9 cellular contexts compared by ENCODE assay signal in genomic region chr10:100878291-100878910, GRCh38. TPM values are rescaled to one million over a fixed set of nuclear protein-coding genes. Genes with fewer than 3 reads are reported as not detected.
DNase-seq lines count a peak whose midpoint lies in the region; ATAC-seq and TF ChIP-seq lines count a peak whose summit lies in the region.
"Had no signal": no experiment of that assay in that cellular context is flagged by ENCODE, and none has a peak within 500 bp of the region (broad histone marks: within the 10 kb centered on the region; RNA-seq: fewer than 3 reads in every experiment).

No MANE protein-coding gene starts in this region.

- 0 out of 2 replicates have a peak overlapping the region, but pooled peaks have one; percentile 19 for H3K4me2 ChIP-seq in BLaER1

- no peak overlapping the region for H3K4me3 Mint-ChIP-seq in activated T-cell treated with anti-CD3 and anti-CD28 coated beads, Interleukin-2, amount 50 U/mL, for 4 hours
- no peak overlapping the region for H3K4me3 Mint-ChIP-seq in glutamatergic neuron (ENCODE audit: unreplicated experiment)
- H3K4me3 Mint-ChIP-seq: T-cell had no signal

- H3K27me3 Mint-ChIP-seq in activated T-cell treated with anti-CD3 and anti-CD28 coated beads, Interleukin-2, amount 50 U/mL, for 4 hours (ENCODE audit: low read depth): peaks cover 31% of the 10 kb centered on the region
- peaks cover 13% of the 10 kb centered on the region for H3K27me3 Mint-ChIP-seq in glutamatergic neuron (ENCODE audit: unreplicated experiment)

- TF ChIP-seq CTCF in GM13976 (IDR thresholded peaks at IDR 0.05; ENCODE audit: borderline replicate concordance, control extremely low read depth, extremely low read depth, insufficient read depth, missing control alignments): peak; percentile 56
- peak; percentile 61 for TF ChIP-seq CTCF in glutamatergic neuron (IDR thresholded peaks at IDR 0.05; ENCODE audit: partially characterized antibody, unreplicated experiment)

- no peaks in the 10 kb centered on the region for H3K36me3 ChIP-seq in BLaER1

- in situ Hi-C loops in GM13976 (cut with MboI; ENCODE audit: low sequenced_read_pairs, unreplicated experiment): no loop called here

- H3K36me3 Mint-ChIP-seq in activated T-cell treated with anti-CD3 and anti-CD28 coated beads, Interleukin-2, amount 50 U/mL, for 4 hours (ENCODE audit: insufficient read depth): no peaks in the 10 kb centered on the region
- no peaks in the 10 kb centered on the region for H3K36me3 Mint-ChIP-seq in glutamatergic neuron (ENCODE audit: unreplicated experiment)
- H3K36me3 Mint-ChIP-seq: T-cell had no signal

- ATAC-seq in activated T-cell treated with anti-CD3 and anti-CD28 coated beads, Interleukin-2, amount 50 U/mL, for 4 hours: peak; percentile 48 to 77
- ATAC-seq in HG03159 (IDR thresholded peaks at IDR 0.05; ENCODE audit: unreplicated experiment): no peak

- H3K9me3 Mint-ChIP-seq in activated T-cell treated with anti-CD3 and anti-CD28 coated beads, Interleukin-2, amount 50 U/mL, for 4 hours: no peaks in the 10 kb centered on the region
- H3K9me3 Mint-ChIP-seq in glutamatergic neuron (ENCODE audit: unreplicated experiment): peaks cover 3% of the 10 kb centered on the region
- H3K9me3 Mint-ChIP-seq: T-cell had no signal

- H3K27me3 ChIP-seq in BLaER1: no peaks in the 10 kb centered on the region

- H3K4me1 Mint-ChIP-seq in activated T-cell treated with anti-CD3 and anti-CD28 coated beads, Interleukin-2, amount 50 U/mL, for 4 hours (ENCODE audit: low read depth): no peaks in the 10 kb centered on the region
- peaks cover 20% of the 10 kb centered on the region for H3K4me1 Mint-ChIP-seq in glutamatergic neuron (ENCODE audit: low read depth, unreplicated experiment)
- H3K4me1 Mint-ChIP-seq: T-cell had no signal

- DNase-seq in GM13976 (ENCODE audit: low spot score): peak; percentile 74
- peak; percentile 13 for DNase-seq in NCI-H2196 treated with DMSO at 0.1 percent for 48 hours (lab: John Stamatoyannopoulos, UW; ENCODE audit: unreplicated experiment)
- no peak for DNase-seq in activated T-cell treated with anti-CD3 and anti-CD28 coated beads, Interleukin-2, amount 50 U/mL, for 4 hours
- DNase-seq in glutamatergic neuron: peak; percentile 72
- peak; percentile 51 to 95 (median 68) for DNase-seq in posterior cingulate gyrus
- DNase-seq in activated CD8-positive, alpha-beta memory T cell treated with anti-CD3 and anti-CD28 coated beads, Interleukin-2, amount 50 U/mL, for 48 hours: no peak

- H3K9ac ChIP-seq in BLaER1: no peak overlapping the region

- H3K27ac ChIP-seq in BLaER1: no peak overlapping the region

- H3K9me3 ChIP-seq in BLaER1: no peaks in the 10 kb centered on the region

- peaks cover 24% of the 10 kb centered on the region; the same call in 1 of the 2 replicates for H3K4me1 ChIP-seq in BLaER1

- H4K20me1 ChIP-seq in BLaER1: no peaks in the 10 kb centered on the region

- peak overlapping the region; percentile 56 for H3K27ac Mint-ChIP-seq in glutamatergic neuron (ENCODE audit: unreplicated experiment)
- H3K27ac Mint-ChIP-seq: T-cell had no signal

- intact Hi-C loops in posterior cingulate gyrus (cut with DNase I): loop anchor here (2.0 to 10.0 kb wide), 2 partner anchors 134 to 316 kb away; partner anchors contain the start of gene PAX2

- H3K4me3 ChIP-seq in BLaER1: no peak overlapping the region

RNA-seq across cellular contexts. Expression of gene SLF2, which starts 34.4 kb away (rescaled TPM):
- 10 to 100 TPM; 16.6 to 18.6 (median 17.6) TPM for total RNA-seq in activated T-cell treated with anti-CD3 and anti-CD28 coated beads, Interleukin-2, amount 50 U/mL, for 4 hours
- 35.9 TPM for total RNA-seq in glutamatergic neuron (ENCODE audit: unreplicated experiment)

Comparison
In these comparisons a context has a peak if more than half of its experiments do, and no peak if none do; other contexts are left out.
1. DNase-seq: peak in GM13976 (single experiment), NCI-H2196 treated with DMSO at 0.1 percent for 48 hours (single experiment), glutamatergic neuron (single experiment) and posterior cingulate gyrus (10 of 10); none in activated T-cell treated with anti-CD3 and anti-CD28 coated beads, Interleukin-2, amount 50 U/mL, for 4 hours (single experiment) and activated CD8-positive, alpha-beta memory T cell treated with anti-CD3 and anti-CD28 coated beads, Interleukin-2, amount 50 U/mL, for 48 hours (single experiment).